In the genomic region with DNA sequence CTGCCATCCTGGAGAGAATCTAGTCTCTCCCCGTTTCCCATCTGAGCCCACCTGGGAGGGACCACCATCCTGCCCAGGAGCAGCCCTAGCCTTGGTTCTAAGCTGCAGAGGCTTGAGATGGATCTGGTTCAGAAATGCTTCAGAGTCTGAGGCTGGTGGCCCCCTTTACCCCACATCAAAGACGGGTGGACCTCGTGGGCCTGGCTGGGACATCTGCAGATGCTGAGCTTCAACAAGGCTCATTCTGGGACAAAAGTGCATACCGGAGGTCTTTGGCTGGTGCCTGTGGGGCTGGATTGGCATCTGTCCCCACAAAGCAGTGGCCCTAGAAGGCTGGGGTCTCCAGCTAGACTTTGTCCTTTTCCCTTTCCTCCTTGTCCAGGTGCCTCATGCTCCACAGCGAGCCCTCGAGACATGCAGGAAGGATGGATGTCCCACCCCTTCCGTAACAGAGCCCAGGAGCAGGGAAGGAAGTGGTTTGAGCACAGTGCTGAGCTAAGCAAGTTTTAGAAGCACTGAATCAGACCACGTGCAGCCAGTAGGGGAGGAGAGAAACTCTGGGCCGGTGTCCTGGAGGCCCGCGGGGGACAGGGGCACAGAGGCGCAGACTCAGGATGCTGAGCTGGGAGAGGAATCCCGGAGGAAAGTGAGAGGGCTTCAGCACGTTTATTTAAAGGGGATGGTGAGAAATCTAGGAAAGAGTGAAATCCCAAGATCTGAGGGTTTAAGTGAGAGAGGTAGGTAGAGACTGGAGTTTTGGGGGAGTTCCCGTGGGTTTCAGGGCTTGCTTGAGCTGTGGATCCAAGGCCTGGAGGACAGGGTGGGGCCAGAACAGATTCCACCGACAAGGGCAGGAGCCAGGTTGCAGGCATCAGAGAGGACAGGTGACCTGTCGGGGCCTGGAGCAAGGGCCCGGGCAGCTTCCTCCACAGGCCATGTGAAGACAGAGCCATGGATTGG, we compare ENCODE assay signal across 8 cellular contexts. TPM values are rescaled to one million over a fixed set of nuclear protein-coding genes. Genes with fewer than 3 reads are reported as not detected.
A peak's percentile ranks its signal among the peaks of the same experiment; 100 is the strongest.
DNase-seq lines count a peak whose midpoint lies in the region; ATAC-seq and TF ChIP-seq lines count a peak whose summit lies in the region.

No MANE protein-coding gene starts in this region.

- ATAC-seq in Right ventricle myocardium superior (ENCODE audit: poor library complexity) (peak; percentile 66), esophagus mucosa (peak; percentile 21)

- intact Hi-C loops in Right ventricle myocardium superior (cut with DNase I), result no loop called here
- intact Hi-C loops in cardiac septum (cut with DNase I), result no loop called here

- DNase-seq in Right ventricle myocardium superior (peak; percentile 60), cardiac septum (ENCODE audit: low spot score) (no peak), NOMO-1 treated with DMSO at 0.1 percent for 48 hours (lab: John Stamatoyannopoulos, UW; ENCODE audit: unreplicated experiment) (peak; percentile 10), HEK293T (ENCODE audit: extremely low spot score) (no peak), NCI-H526 (lab: John Stamatoyannopoulos, UW) (no peak), amniotic stem cell (lab: John Stamatoyannopoulos, UW) (no peak)
- peak; percentile 17 for DNase-seq in stimulated activated CD8-positive, alpha-beta memory T cell treated with anti-CD3 and anti-CD28 coated beads, Interleukin-4, amount 100 ng/mL, for 24 hours (ENCODE audit: low read depth)

- POLR2A ChIA-PET in HEK293T (lab: Yijun Ruan, JAX), result no interaction called here

- CTCF ChIA-PET in HEK293T (lab: Yijun Ruan, JAX), result no interaction called here

TF ChIP-seq in HEK293T, 16 proteins besides CTCF, POLR2A, EP300 and RAD21:
- TF ChIP-seq FOXK2 (IDR thresholded peaks at IDR 0.05), result no peak
- TF ChIP-seq SP1 (IDR thresholded peaks at IDR 0.05), result no peak
- no peak for TF ChIP-seq BHLHE40 (IDR thresholded peaks at IDR 0.05; ENCODE audit: borderline replicate concordance)
- no peak for TF ChIP-seq FOXM1 (IDR thresholded peaks at IDR 0.05; ENCODE audit: borderline replicate concordance)
- no peak for TF ChIP-seq CTBP1 (IDR thresholded peaks at IDR 0.05; ENCODE audit: borderline replicate concordance)
- TF ChIP-seq SUZ12 (IDR thresholded peaks at IDR 0.05), result no peak
- TF ChIP-seq HDGF (IDR thresholded peaks at IDR 0.05; ENCODE audit: borderline replicate concordance), result no peak
- TF ChIP-seq ZNF384 (IDR thresholded peaks at IDR 0.05), result no peak
- no peak for TF ChIP-seq FOXA1 (IDR thresholded peaks at IDR 0.05)
- TF ChIP-seq TARDBP (IDR thresholded peaks at IDR 0.05), result no peak
- TF ChIP-seq ELF4 (IDR thresholded peaks at IDR 0.05), result no peak
- TF ChIP-seq L3MBTL2 (conservative IDR thresholded peaks at IDR 0.05), result no peak
- TF ChIP-seq ARNT (IDR thresholded peaks at IDR 0.05), result no peak
- TF ChIP-seq, protein P1, sequence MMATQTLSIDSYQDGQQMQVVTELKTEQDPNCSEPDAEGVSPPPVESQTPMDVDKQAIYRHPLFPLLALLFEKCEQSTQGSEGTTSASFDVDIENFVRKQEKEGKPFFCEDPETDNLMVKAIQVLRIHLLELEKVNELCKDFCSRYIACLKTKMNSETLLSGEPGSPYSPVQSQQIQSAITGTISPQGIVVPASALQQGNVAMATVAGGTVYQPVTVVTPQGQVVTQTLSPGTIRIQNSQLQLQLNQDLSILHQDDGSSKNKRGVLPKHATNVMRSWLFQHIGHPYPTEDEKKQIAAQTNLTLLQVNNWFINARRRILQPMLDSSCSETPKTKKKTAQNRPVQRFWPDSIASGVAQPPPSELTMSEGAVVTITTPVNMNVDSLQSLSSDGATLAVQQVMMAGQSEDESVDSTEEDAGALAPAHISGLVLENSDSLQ (IDR thresholded peaks at IDR 0.05), result no peak
- no peak for TF ChIP-seq LEF1 (IDR thresholded peaks at IDR 0.05; ENCODE audit: borderline replicate concordance)
- no peak for TF ChIP-seq NFRKB (IDR thresholded peaks at IDR 0.05)

RNA-seq across cellular contexts. Expression of gene IRF5, which starts 4.6 kb away (rescaled TPM):
- 1.9 TPM for total RNA-seq in Right ventricle myocardium superior
- total RNA-seq in cardiac septum, result 1.6 TPM
- total RNA-seq in esophagus mucosa, result 15.7 TPM

RNA-seq across cellular contexts. Expression of gene KCP, which starts 22.6 kb away (rescaled TPM):
- total RNA-seq in Right ventricle myocardium superior (0.11 TPM), cardiac septum (0.35 TPM), esophagus mucosa (1.8 TPM)

Comparison
In these comparisons a context has a peak if more than half of its experiments do, and no peak if none do; other contexts are left out.
1. DNase-seq: peak in Right ventricle myocardium superior (single experiment), NOMO-1 treated with DMSO at 0.1 percent for 48 hours (single experiment) and stimulated activated CD8-positive, alpha-beta memory T cell treated with anti-CD3 and anti-CD28 coated beads, Interleukin-4, amount 100 ng/mL, for 24 hours (single experiment); none in cardiac septum (single experiment), HEK293T (single experiment), NCI-H526 (0 of 2) and amniotic stem cell (single experiment).